In genomic region chr16:11781773-11782172, GRCh38 we compare ENCODE assay signal across 7 cellular contexts. TPM values are rescaled to one million over a fixed set of nuclear protein-coding genes. Genes with fewer than 3 reads are reported as not detected.
DNase-seq lines count a peak whose midpoint lies in the region; ATAC-seq, FAIRE-seq and TF ChIP-seq lines count a peak whose summit lies in the region.

No MANE protein-coding gene starts in this region.

- H3K4me2 ChIP-seq in GM23338 (no peak overlapping the region), OCI-LY7 (ENCODE audit: low read length) (peak overlapping the region; percentile 80), parathyroid adenoma (ENCODE audit: low read length) (peak overlapping the region; percentile 28)

- H4K20me1 ChIP-seq in GM23338 (replicated peaks; ENCODE audit: insufficient read depth): peaks cover 6% of the 10 kb centered on the region
- H4K20me1 ChIP-seq in OCI-LY7 (ENCODE audit: insufficient read depth, low read length): no peaks in the 10 kb centered on the region

- H3F3A ChIP-seq in GM23338 (replicated peaks; ENCODE audit: low read depth): no peaks in the 10 kb centered on the region

- 35 to 44% (median 36%) methylated on average over 5 of the region's 5 CpGs for WGBS in ovary, 3 donors

- H3K36me3 Mint-ChIP-seq in GM23338 (ENCODE audit: low read depth): peaks cover 4% of the 10 kb centered on the region; the same call in 2 of the 3 replicates

- CTCF ChIA-PET in OCI-LY7 (lab: Charles Lee; ENCODE audit: unreplicated experiment): no interaction called here

- no TSS peak for BruUV-seq in OCI-LY7 (replicated peaks; lab: Mats Ljungman, UMichigan)

- H3K4me1 ChIP-seq in GM23338 (ENCODE audit: insufficient read depth) (peaks cover 8% of the 10 kb centered on the region), OCI-LY7 (ENCODE audit: insufficient read depth, low read length, poor library complexity, severe bottlenecking) (peaks cover 56% of the 10 kb centered on the region), parathyroid adenoma (no peaks in the 10 kb centered on the region), ovary (ENCODE audit: insufficient read depth) (peaks cover 21% of the 10 kb centered on the region)

- no peak for DNase-seq in GM23338 (ENCODE audit: low spot score)
- peak; percentile 76 for DNase-seq in OCI-LY7 (ENCODE audit: low spot score)
- DNase-seq in epithelial cell of prostate (ENCODE audit: low read depth, low spot score): peak; percentile 71
- DNase-seq in H54 (ENCODE audit: insufficient read length, low spot score): no peak
- DNase-seq in ovary: no peak
- no peak for DNase-seq in NOMO-1 treated with DMSO at 0.1 percent for 48 hours (lab: John Stamatoyannopoulos, UW; ENCODE audit: unreplicated experiment)

- H3K4me3 Mint-ChIP-seq in GM23338: no peak overlapping the region

- H3K79me2 ChIP-seq in GM23338 (replicated peaks; ENCODE audit: insufficient read depth) (peaks cover 72% of the 10 kb centered on the region), OCI-LY7 (ENCODE audit: insufficient read depth, low read depth, low read length) (peaks cover 62% of the 10 kb centered on the region; the same call in 1 of the 2 replicates), parathyroid adenoma (peaks cover 16% of the 10 kb centered on the region)

- TF ChIP-seq POLR2A in H54 (IDR thresholded peaks at IDR 0.05; ENCODE audit: low read depth, low read length): no peak
- no peak for TF ChIP-seq POLR2A in ovary (IDR thresholded peaks at IDR 0.05)

- no peak for FAIRE-seq in H54 (lab: Jason Lieb, UNC)

- H3K9me3 Mint-ChIP-seq in GM23338: no peaks in the 10 kb centered on the region

- intact Hi-C loops in OCI-LY7 (cut with micrococcal nuclease; ENCODE audit: unreplicated experiment) (loop anchor here (5.0 kb wide), 1 partner anchor 39 kb away; the partner anchor contains the start of gene TXNDC11), ovary (cut with DNase I) (no loop called here)

- H3K36me3 ChIP-seq in GM23338 (ENCODE audit: insufficient read depth): peaks cover 7% of the 10 kb centered on the region; the same call in 1 of the 2 replicates
- peaks cover 37% of the 10 kb centered on the region for H3K36me3 ChIP-seq in OCI-LY7 (ENCODE audit: insufficient read depth, low read length)
- no peaks in the 10 kb centered on the region for H3K36me3 ChIP-seq in parathyroid adenoma (ENCODE audit: control insufficient read depth, insufficient read depth, low read length)
- H3K36me3 ChIP-seq in ovary: no peaks in the 10 kb centered on the region

- H3K4me1 Mint-ChIP-seq in GM23338: peaks cover 10% of the 10 kb centered on the region

- peak overlapping the region; percentile 60 for H3K27ac ChIP-seq in GM23338 (ENCODE audit: low read depth)
- peak overlapping the region; percentile 85 for H3K27ac ChIP-seq in OCI-LY7 (ENCODE audit: low read depth, low read length, poor library complexity, severe bottlenecking)
- peak overlapping the region; percentile 91 for H3K27ac ChIP-seq in epithelial cell of prostate
- H3K27ac ChIP-seq in parathyroid adenoma: no peak overlapping the region
- H3K27ac ChIP-seq in ovary: peak overlapping the region in 1 of 2 donors; percentile 70

- H3K9me2 ChIP-seq in GM23338 (ENCODE audit: insufficient read depth) (no peaks in the 10 kb centered on the region), OCI-LY7 (ENCODE audit: insufficient read depth, low read length) (no peaks in the 10 kb centered on the region)

- H3K27me3 ChIP-seq in GM23338 (ENCODE audit: insufficient read depth): no peaks in the 10 kb centered on the region
- no peaks in the 10 kb centered on the region for H3K27me3 ChIP-seq in parathyroid adenoma (ENCODE audit: control insufficient read depth, insufficient read depth, low read length)
- H3K27me3 ChIP-seq in ovary: no peaks in the 10 kb centered on the region

- H3K9me3 ChIP-seq in OCI-LY7 (ENCODE audit: low read length) (no peaks in the 10 kb centered on the region), parathyroid adenoma (ENCODE audit: control insufficient read depth, low read length) (no peaks in the 10 kb centered on the region), ovary (no peaks in the 10 kb centered on the region)

- no peak overlapping the region for H3K9ac ChIP-seq in parathyroid adenoma

- H2AFZ ChIP-seq in GM23338: no peak overlapping the region
- peak overlapping the region; percentile 4; the same call in 1 of the 2 replicates for H2AFZ ChIP-seq in OCI-LY7 (ENCODE audit: low read length)
- H2AFZ ChIP-seq in parathyroid adenoma: no peak overlapping the region

- TF ChIP-seq EP300 in ovary (IDR thresholded peaks at IDR 0.05): no peak

- TF ChIP-seq CTCF in GM23338 (conservative IDR thresholded peaks at IDR 0.05; ENCODE audit: low read depth in 2 of 2) (no peak), OCI-LY7 (conservative IDR thresholded peaks at IDR 0.05; ENCODE audit: low read length) (no peak), parathyroid adenoma (IDR thresholded peaks at IDR 0.05) (no peak), ovary (IDR thresholded peaks at IDR 0.05) (no peak)

- peak overlapping the region; percentile 57; the same call in 1 of the 2 replicates for H3K27ac Mint-ChIP-seq in GM23338

- ATAC-seq in GM23338: no peak

- H3K27me3 Mint-ChIP-seq in GM23338 (ENCODE audit: insufficient read depth, low read depth, poor library complexity): peaks cover 7% of the 10 kb centered on the region

- POLR2A ChIA-PET in OCI-LY7 (lab: Charles Lee): interaction anchor here (0.5 to 3.6 kb wide), 7 partner anchors 11 to 1632 kb away, joined by 3 to 18 read pairs (median 5); partner anchors contain the start of genes TXNDC11 and ZC3H7A

- H3K4me3 ChIP-seq in GM23338 (no peak overlapping the region), OCI-LY7 (ENCODE audit: low read depth, low read length, poor library complexity, severe bottlenecking) (peak overlapping the region; percentile 53), parathyroid adenoma (ENCODE audit: low read depth, low read length) (no peak overlapping the region), ovary (no peak overlapping the region)

TF ChIP-seq in GM23338, 12 proteins besides CTCF, POLR2A, EP300 and RAD21 (continues in another document):
- no peak for TF ChIP-seq EZH2 (IDR thresholded peaks at IDR 0.05; ENCODE audit: low read depth, unreplicated experiment)

RNA-seq across cellular contexts. Expression of gene ZC3H7A, which starts 15.3 kb away (rescaled TPM):
- 32.7 and 61.3 TPM in 2 replicates for total RNA-seq in GM23338 (2014; rRNA removed; shearing (Covaris generic))
- polyA plus RNA-seq in GM23338 (2016; fragmentation: Nextera tagmentation; extraction: Ambion mirVana): 42.2 and 49.8 TPM in 2 replicates
- total RNA-seq in OCI-LY7 (2014; rRNA removed; shearing (Covaris generic)): 28.6 and 32.1 TPM in 2 replicates
- total RNA-seq in OCI-LY7 (2022): 68.6 and 89.0 TPM in 2 replicates
- total RNA-seq in ovary: 10 to 100 TPM; 42.1 to 60.9 (median 50.7) TPM
- polyA plus RNA-seq in ovary: 10 to 100 TPM; 34.9 to 57.6 TPM

RNA-seq across cellular contexts. Expression of gene TXNDC11, which starts 39.1 kb away (rescaled TPM):
- total RNA-seq in GM23338 (2014; rRNA removed; shearing (Covaris generic)): 12.0 and 12.5 TPM in 2 replicates
- 6.3 and 6.8 TPM in 2 replicates for polyA plus RNA-seq in GM23338 (2016; fragmentation: Nextera tagmentation; extraction: Ambion mirVana)
- total RNA-seq in OCI-LY7 (2014; rRNA removed; shearing (Covaris generic)): 79.8 and 96.0 TPM in 2 replicates
- 88.6 and 96.7 TPM in 2 replicates for total RNA-seq in OCI-LY7 (2022)
- total RNA-seq in ovary: 10 to 100 TPM; 32.3 to 48.6 (median 40.6) TPM
- 10 to 100 TPM; 35.1 to 39.2 TPM for polyA plus RNA-seq in ovary

Comparison
In these comparisons a context has a peak if more than half of its experiments do, and no peak if none do; other contexts are left out.
1. DNase-seq: peak in OCI-LY7 (single experiment) and epithelial cell of prostate (single experiment); none in GM23338 (single experiment), H54 (single experiment), ovary (0 of 5) and NOMO-1 treated with DMSO at 0.1 percent for 48 hours (single experiment).